ENCODE assay signal across 8 cellular contexts in the genomic region with DNA sequence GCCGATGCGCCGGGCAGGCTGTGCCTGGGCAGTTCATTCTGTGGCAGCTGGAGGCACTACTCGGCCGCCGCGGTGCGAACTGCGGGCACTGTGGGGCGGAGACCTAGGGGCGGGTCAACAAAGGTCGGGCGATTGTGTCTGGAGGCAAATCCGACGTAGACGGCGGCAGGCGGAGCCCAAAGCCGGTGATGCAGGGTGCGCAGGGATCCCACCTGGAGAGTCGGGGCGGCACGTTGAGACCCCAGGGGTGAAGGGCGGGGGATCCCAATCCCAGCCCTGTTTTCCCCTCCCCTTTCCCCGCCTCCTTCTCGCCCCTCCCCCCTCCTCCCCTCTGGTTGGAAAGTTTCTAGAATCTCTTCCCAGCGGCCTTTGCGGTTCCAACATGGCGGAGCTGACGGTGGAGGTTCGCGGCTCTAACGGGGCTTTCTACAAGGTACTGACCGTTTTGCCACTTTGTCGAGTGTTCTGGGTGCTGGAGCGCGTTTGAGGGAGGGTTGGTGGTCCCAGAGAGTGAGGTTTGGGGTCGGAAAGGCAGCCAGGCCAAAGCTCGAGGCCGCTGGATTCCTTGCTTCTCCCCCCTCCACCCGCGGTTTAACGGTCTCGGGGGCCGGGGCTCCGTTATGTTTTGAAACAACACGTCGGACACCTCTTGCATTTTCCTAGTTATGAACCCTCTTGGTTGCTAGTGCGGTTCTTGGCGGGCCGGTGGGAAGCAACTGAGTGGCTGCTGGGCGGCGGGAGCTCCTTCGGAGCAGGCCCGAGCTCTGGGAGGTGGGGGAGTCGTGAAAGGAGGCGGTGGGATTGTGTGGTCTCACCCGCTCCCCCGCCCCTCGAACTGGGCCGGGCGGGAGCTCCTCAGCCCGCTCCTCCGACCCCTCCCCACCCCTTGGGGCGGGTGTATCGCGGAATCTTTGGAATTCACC. TPM values are rescaled to one million over a fixed set of nuclear protein-coding genes. Genes with fewer than 3 reads are reported as not detected.
DNase-seq lines count a peak whose midpoint lies in the region; ATAC-seq and TF ChIP-seq lines count a peak whose summit lies in the region.

Gene FXR1, plus strand, starts transcription at position 367 of the 923 bp plus-strand sequence. Its CDS starts 16 bp downstream, at position 383.

- H3K27ac ChIP-seq in esophagus muscularis mucosa (replicated peaks in 1 of 4), result peak within 1 kb of the TSS; percentile 91 to 96 (median 92)

- H3K4me1 Mint-ChIP-seq in activated T-cell treated with anti-CD3 and anti-CD28 coated beads, Interleukin-2, amount 50 U/mL, for 4 hours (ENCODE audit: low read depth), result peaks cover 59% of the 10 kb centered on the region
- H3K4me1 Mint-ChIP-seq in stimulated activated effector memory CD8-positive, alpha-beta T cell treated with anti-CD3 and anti-CD28 coated beads, Interleukin-12 subunit alpha, Interleukin-12 subunit beta, amount 100 ng/mL, for 72 hours, result peaks cover 39% of the 10 kb centered on the region

- H3K27me3 Mint-ChIP-seq in activated T-cell treated with anti-CD3 and anti-CD28 coated beads, Interleukin-2, amount 50 U/mL, for 4 hours (ENCODE audit: low read depth), result no peaks in the 10 kb centered on the region

- WGBS in esophagus muscularis mucosa, result under 1% methylated on average over 44 of the region's 67 CpGs

- no peaks in the 10 kb centered on the region for H3K9me3 Mint-ChIP-seq in activated T-cell treated with anti-CD3 and anti-CD28 coated beads, Interleukin-2, amount 50 U/mL, for 4 hours
- no peaks in the 10 kb centered on the region for H3K9me3 Mint-ChIP-seq in stimulated activated effector memory CD8-positive, alpha-beta T cell treated with anti-CD3 and anti-CD28 coated beads, Interleukin-12 subunit alpha, Interleukin-12 subunit beta, amount 100 ng/mL, for 72 hours

- H3K4me3 Mint-ChIP-seq in activated T-cell treated with anti-CD3 and anti-CD28 coated beads, Interleukin-2, amount 50 U/mL, for 4 hours, result peak within 1 kb of the TSS; percentile 99
- H3K4me3 Mint-ChIP-seq in stimulated activated effector memory CD8-positive, alpha-beta T cell treated with anti-CD3 and anti-CD28 coated beads, Interleukin-12 subunit alpha, Interleukin-12 subunit beta, amount 100 ng/mL, for 72 hours, result peak within 1 kb of the TSS; percentile 80

- peaks cover 0 to 7% (median 0%) of the 10 kb centered on the region in 4 donors for H3K36me3 ChIP-seq in esophagus muscularis mucosa

- DNase-seq in DMS79 treated with DMSO at 0.1 percent for 48 hours (lab: John Stamatoyannopoulos, UW) (peak; percentile 95), KG1 (lab: John Stamatoyannopoulos, UW) (peak; percentile 93), esophagus muscularis mucosa (ENCODE audit: extremely low spot score) (peak; percentile 96), myocyte (ENCODE audit: low read depth) (peak; percentile 94)
- DNase-seq in activated T-cell treated with anti-CD3 and anti-CD28 coated beads, Interleukin-2, amount 50 U/mL, for 4 hours, result peak; percentile 81
- DNase-seq in stimulated activated effector memory CD8-positive, alpha-beta T cell treated with anti-CD3 and anti-CD28 coated beads, Interleukin-12 subunit alpha, Interleukin-12 subunit beta, amount 100 ng/mL, for 72 hours (ENCODE audit: low spot score in 2 of 2), result peak; percentile 80 to 95

- peak; percentile 47 for TF ChIP-seq POLR2A in esophagus muscularis mucosa (IDR thresholded peaks at IDR 0.05; ENCODE audit: low read depth)

- TF ChIP-seq CTCF in esophagus muscularis mucosa (IDR thresholded peaks at IDR 0.05), result peak; percentile 80 to 99 (median 83)

- intact Hi-C loops in esophagus muscularis mucosa (cut with DNase I), result loop anchor here (5.0 kb wide), 1 partner anchor 80 kb away; no protein-coding TSS in a partner anchor

- H3K27ac Mint-ChIP-seq in stimulated activated effector memory CD8-positive, alpha-beta T cell treated with anti-CD3 and anti-CD28 coated beads, Interleukin-12 subunit alpha, Interleukin-12 subunit beta, amount 100 ng/mL, for 72 hours, result peak within 1 kb of the TSS; percentile 94

- TF ChIP-seq EP300 in esophagus muscularis mucosa (IDR thresholded peaks at IDR 0.05), result no peak

- H3K36me3 Mint-ChIP-seq in activated T-cell treated with anti-CD3 and anti-CD28 coated beads, Interleukin-2, amount 50 U/mL, for 4 hours (ENCODE audit: insufficient read depth), result peaks cover 10% of the 10 kb centered on the region
- H3K36me3 Mint-ChIP-seq in stimulated activated effector memory CD8-positive, alpha-beta T cell treated with anti-CD3 and anti-CD28 coated beads, Interleukin-12 subunit alpha, Interleukin-12 subunit beta, amount 100 ng/mL, for 72 hours, result peaks cover 50% of the 10 kb centered on the region

- peaks cover 28 to 47% (median 38%) of the 10 kb centered on the region in 4 donors for H3K4me1 ChIP-seq in esophagus muscularis mucosa

- ATAC-seq in GM21723 (IDR thresholded peaks at IDR 0.05; ENCODE audit: unreplicated experiment), result peak; percentile 99
- ATAC-seq in activated T-cell treated with anti-CD3 and anti-CD28 coated beads, Interleukin-2, amount 50 U/mL, for 4 hours, result peak; percentile 93 to 95
- peak; percentile 98 for ATAC-seq in stimulated activated effector memory CD8-positive, alpha-beta T cell treated with anti-CD3 and anti-CD28 coated beads, Interleukin-12 subunit alpha, Interleukin-12 subunit beta, amount 100 ng/mL, for 72 hours

- no peaks in the 10 kb centered on the region for H3K27me3 ChIP-seq in esophagus muscularis mucosa

- peak within 1 kb of the TSS; percentile 72 to 94 (median 88) for H3K4me3 ChIP-seq in esophagus muscularis mucosa

- no peaks in the 10 kb centered on the region for H3K9me3 ChIP-seq in esophagus muscularis mucosa

TF ChIP-seq in PFSK-1, 5 proteins besides CTCF, POLR2A, EP300 and RAD21:
- TF ChIP-seq FOXP2 (optimal IDR thresholded peaks at IDR 0.05; ENCODE audit: borderline replicate concordance, extremely low read depth, extremely low read length, insufficient read depth), result no peak
- peak; percentile 93 for TF ChIP-seq POLR2AphosphoS5 (IDR thresholded peaks at IDR 0.05; ENCODE audit: low read depth, low read length)
- peak; percentile 94 for TF ChIP-seq TAF1 (IDR thresholded peaks at IDR 0.05; ENCODE audit: borderline replicate concordance, insufficient read depth, low read length)

RNA-seq across cellular contexts. Expression of gene FXR1, which starts in this region (rescaled TPM):
- 87.5 TPM for polyA plus RNA-seq in PFSK-1 (2012; ENCODE audit: insufficient read length, low read depth)
- total RNA-seq in activated T-cell treated with anti-CD3 and anti-CD28 coated beads, Interleukin-2, amount 50 U/mL, for 4 hours, result 100 to 1,000 TPM; 105 to 107 (median 106) TPM
- total RNA-seq in esophagus muscularis mucosa (100 to 1,000 TPM; 129 to 174 (median 164) TPM), myocyte (582 and 652 TPM in 2 replicates)
- 164 TPM for polyA plus RNA-seq in myocyte (2012)

Comparison
In these comparisons a context has a peak if more than half of its experiments do, and no peak if none do; other contexts are left out.
1. Peak in every context shown above with its lines: DNase-seq, ATAC-seq, H3K4me3 ChIP-seq and H3K27ac ChIP-seq.